23 cellular contexts compared by ENCODE assay signal in the genomic region with DNA sequence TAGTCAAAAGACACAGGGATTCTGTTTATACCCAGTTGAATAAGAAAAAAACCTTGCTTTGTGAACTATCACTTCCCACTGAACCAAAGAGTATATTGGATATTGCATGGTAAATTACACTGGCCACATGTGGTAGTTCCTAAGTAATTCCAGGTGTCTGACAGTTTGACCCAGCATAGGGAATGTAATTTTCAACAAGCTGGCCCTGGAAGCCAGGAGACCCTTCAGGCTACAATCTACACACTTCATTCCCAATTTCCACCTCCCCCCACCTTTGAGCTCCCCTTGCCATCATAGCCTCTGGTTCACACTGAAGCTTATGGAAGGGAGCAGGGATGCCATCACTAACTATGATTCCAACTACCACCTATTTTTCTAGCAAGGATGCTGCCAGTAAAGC. TPM values are rescaled to one million over a fixed set of nuclear protein-coding genes. Genes with fewer than 3 reads are reported as not detected.
"Had no signal": no experiment of that assay in that cellular context is flagged by ENCODE, and none has a peak within 500 bp of the region (broad histone marks: within the 10 kb centered on the region; RNA-seq: fewer than 3 reads in every experiment).

No MANE protein-coding gene starts in this region.

- H3K4me3 ChIP-seq: adrenal gland, body of pancreas, K562 had no signal

- FAIRE-seq: K562, RCC 7860 had no signal

- H3K27me3 ChIP-seq: adrenal gland, body of pancreas had no signal

- DNase-seq: activated CD4-positive, alpha-beta T cell treated with anti-CD3 and anti-CD28 coated beads for 36 hours; activated CD8-positive, alpha-beta memory T cell treated with anti-CD3 and anti-CD28 coated beads, Interleukin-2, amount 50 U/mL, for 4 hours; activated CD8-positive, alpha-beta T cell treated with anti-CD3 and anti-CD28 coated beads for 36 hours; activated naive CD4-positive, alpha-beta T cell treated with anti-CD3 and anti-CD28 coated beads, Interleukin-2, amount 50 U/mL, for 16 hours; activated naive CD8-positive, alpha-beta T cell treated with anti-CD3 and anti-CD28 coated beads, Interleukin-2, amount 10 ng/mL, durations not matched to agents 7 days and 5 days; adrenal gland; anterior cingulate cortex; body of pancreas; NCI-H1048; NCI-H146; NCI-H1930; NCI-H2171 treated with DMSO at 0.1 percent for 48 hours; NCI-H345; NCI-H510A; NCI-H526 treated with DMSO at 0.1 percent for 48 hours; PC-3; SHP77 treated with DMSO at 0.1 percent for 48 hours; T-cell; T-helper 2 cell had no signal

- H3K27ac Mint-ChIP-seq: activated CD4-positive, alpha-beta T cell treated with anti-CD3 and anti-CD28 coated beads for 36 hours; activated CD8-positive, alpha-beta T cell treated with anti-CD3 and anti-CD28 coated beads for 36 hours; activated naive CD8-positive, alpha-beta T cell treated with anti-CD3 and anti-CD28 coated beads, Interleukin-2, amount 10 ng/mL, durations not matched to agents 7 days and 5 days; T-cell had no signal

- H3K36me3 ChIP-seq: adrenal gland had no signal

- H3K9me3 Mint-ChIP-seq: activated CD8-positive, alpha-beta T cell treated with anti-CD3 and anti-CD28 coated beads for 36 hours; activated naive CD8-positive, alpha-beta T cell treated with anti-CD3 and anti-CD28 coated beads, Interleukin-2, amount 10 ng/mL, durations not matched to agents 7 days and 5 days; T-cell had no signal

- H3K36me3 Mint-ChIP-seq: activated naive CD8-positive, alpha-beta T cell treated with anti-CD3 and anti-CD28 coated beads, Interleukin-2, amount 10 ng/mL, durations not matched to agents 7 days and 5 days; T-cell had no signal

- H3K9me3 ChIP-seq: adrenal gland, body of pancreas had no signal

- H3K27ac ChIP-seq: adrenal gland, body of pancreas, VCaP had no signal

- H3K4me3 Mint-ChIP-seq: activated CD4-positive, alpha-beta T cell treated with anti-CD3 and anti-CD28 coated beads for 36 hours; activated CD8-positive, alpha-beta T cell treated with anti-CD3 and anti-CD28 coated beads for 36 hours; activated naive CD8-positive, alpha-beta T cell treated with anti-CD3 and anti-CD28 coated beads, Interleukin-2, amount 10 ng/mL, durations not matched to agents 7 days and 5 days; T-cell had no signal

RNA-seq across cellular contexts. Expression of gene FRZB, which starts 2.8 kb away (rescaled TPM):
- total RNA-seq: activated CD4-positive, alpha-beta T cell treated with anti-CD3 and anti-CD28 coated beads for 36 hours; activated CD8-positive, alpha-beta T cell treated with anti-CD3 and anti-CD28 coated beads for 36 hours; activated naive CD8-positive, alpha-beta T cell treated with anti-CD3 and anti-CD28 coated beads, Interleukin-2, amount 10 ng/mL, durations not matched to agents 7 days and 5 days; K562; SK-MEL-5 had no signal
